In the genomic region with DNA sequence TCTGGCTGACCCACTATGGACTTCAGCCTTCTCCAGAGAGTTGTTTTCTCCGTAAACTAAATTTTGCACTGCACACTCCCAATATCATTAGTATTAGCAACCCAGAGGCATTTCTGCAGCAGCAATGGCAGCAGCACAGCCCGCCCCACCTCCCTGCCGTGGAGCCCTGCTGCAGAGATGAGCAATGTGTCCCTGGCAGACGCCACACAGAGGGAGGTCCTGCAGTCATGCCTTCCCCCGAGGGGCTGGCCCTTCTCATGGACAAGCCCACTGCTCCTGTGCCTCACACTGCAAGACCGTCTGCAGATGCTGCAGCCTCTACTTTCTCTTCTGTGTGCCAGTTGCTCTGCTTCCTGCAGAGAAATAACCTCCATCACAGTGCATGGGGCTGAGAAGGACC, we compare ENCODE assay signal across 22 cellular contexts.
"Had no signal": no experiment of that assay in that cellular context is flagged by ENCODE, and none has a peak within 500 bp of the region (broad histone marks: within the 10 kb centered on the region; RNA-seq: fewer than 3 reads in every experiment).

No MANE protein-coding gene starts in this region.

- H3K36me3 Mint-ChIP-seq: mesothelial cell of epicardium; naive thymus-derived CD4-positive, alpha-beta T cell; stimulated activated naive B cell treated with anti-CD40 and anti-IgM and Interleukin-4, amounts not matched to agents 10 μg/mL and 1 μg/mL and 100 μg/mL, for 72 hours had no signal

- H3K4me3 ChIP-seq: left lung, ovary, psoas muscle, skin epidermis, suprapubic skin had no signal

- H3K4me1 Mint-ChIP-seq: stimulated activated naive B cell treated with anti-CD40 and anti-IgM and Interleukin-4, amounts not matched to agents 10 μg/mL and 1 μg/mL and 100 μg/mL, for 72 hours; stimulated activated naive CD8-positive, alpha-beta T cell treated with anti-CD3 and anti-CD28 coated beads, Interleukin-15, amount 100 ng/mL, for 72 hours had no signal

- H3K27me3 Mint-ChIP-seq: effector memory CD8-positive, alpha-beta T cell; stimulated activated naive B cell treated with anti-CD40 and anti-IgM and Interleukin-4, amounts not matched to agents 10 μg/mL and 1 μg/mL and 100 μg/mL, for 72 hours had no signal

- ATAC-seq: effector memory CD8-positive, alpha-beta T cell; left lung; naive thymus-derived CD4-positive, alpha-beta T cell; psoas muscle; right cardiac atrium; stimulated activated naive B cell treated with anti-CD40 and anti-IgM and Interleukin-4, amounts not matched to agents 10 μg/mL and 1 μg/mL and 100 μg/mL, for 72 hours; stimulated activated naive CD8-positive, alpha-beta T cell treated with anti-CD3 and anti-CD28 coated beads, Interleukin-15, amount 100 ng/mL, for 72 hours had no signal

- H3K9me3 Mint-ChIP-seq: effector memory CD8-positive, alpha-beta T cell; nephron had no signal

- H3K4me1 ChIP-seq: left lung, psoas muscle, suprapubic skin had no signal

- H3K36me3 ChIP-seq: left lung, ovary, suprapubic skin had no signal

- H3K9me3 ChIP-seq: left lung, ovary, psoas muscle, suprapubic skin had no signal

- DNase-seq: cortex of kidney; effector memory CD8-positive, alpha-beta T cell; erythroblast; hypothalamus; kidney; left lung; mesenchymal stem cell; naive thymus-derived CD4-positive, alpha-beta T cell; occipital lobe; ovary; posterior cingulate gyrus; psoas muscle; right cardiac atrium; stimulated activated CD4-positive, alpha-beta T cell treated with anti-CD3 and anti-CD28 coated beads, Interleukin-15, amount 100 ng/mL, for 24 hours; stimulated activated CD4-positive, alpha-beta T cell treated with anti-CD3 and anti-CD28 coated beads, Interleukin-2, amount 100 ng/mL, for 48 hours; stimulated activated naive B cell treated with anti-CD40 and anti-IgM and Interleukin-4, amounts not matched to agents 10 μg/mL and 1 μg/mL and 100 μg/mL, for 72 hours; stimulated activated naive CD8-positive, alpha-beta T cell treated with anti-CD3 and anti-CD28 coated beads, Interleukin-15, amount 100 ng/mL, for 72 hours had no signal

- H3K27ac ChIP-seq: left lung, ovary, psoas muscle, skin epidermis, suprapubic skin had no signal

- H3K27ac Mint-ChIP-seq: effector memory CD8-positive, alpha-beta T cell; mesothelial cell of epicardium; naive thymus-derived CD4-positive, alpha-beta T cell; nephron; stimulated activated naive B cell treated with anti-CD40 and anti-IgM and Interleukin-4, amounts not matched to agents 10 μg/mL and 1 μg/mL and 100 μg/mL, for 72 hours; stimulated activated naive CD8-positive, alpha-beta T cell treated with anti-CD3 and anti-CD28 coated beads, Interleukin-15, amount 100 ng/mL, for 72 hours; type B pancreatic cell had no signal

- H3K4me3 Mint-ChIP-seq: effector memory CD8-positive, alpha-beta T cell; mesothelial cell of epicardium; naive thymus-derived CD4-positive, alpha-beta T cell; nephron; stimulated activated naive B cell treated with anti-CD40 and anti-IgM and Interleukin-4, amounts not matched to agents 10 μg/mL and 1 μg/mL and 100 μg/mL, for 72 hours; stimulated activated naive CD8-positive, alpha-beta T cell treated with anti-CD3 and anti-CD28 coated beads, Interleukin-15, amount 100 ng/mL, for 72 hours; type B pancreatic cell had no signal

- H3K27me3 ChIP-seq: ovary had no signal
